Comparison of ENCODE assay signal across 10 cellular contexts in genomic region chrX:112147206-112147605, GRCh38.
DNase-seq lines count a peak whose midpoint lies in the region; ATAC-seq and TF ChIP-seq lines count a peak whose summit lies in the region.
"Had no signal": no experiment of that assay in that cellular context is flagged by ENCODE, and none has a peak within 500 bp of the region (broad histone marks: within the 10 kb centered on the region; RNA-seq: fewer than 3 reads in every experiment).

No MANE protein-coding gene starts in this region.

- no peaks in the 10 kb centered on the region for H3K4me1 ChIP-seq in SJCRH30
- H3K4me1 ChIP-seq: uterus had no signal

- peak; percentile 56 for TF ChIP-seq CTCF in AG10803 (conservative IDR thresholded peaks at IDR 0.05; ENCODE audit: low read length)

- H3K9me3 ChIP-seq in SJCRH30 (replicated peaks) = no peaks in the 10 kb centered on the region
- H3K9me3 ChIP-seq: uterus had no signal

- DNase-seq in AG10803 (ENCODE audit: low read depth) = peak; percentile 8
- peak; percentile 8 to 60 for DNase-seq in SJCRH30
- DNase-seq in iPS-NIHi7 (ENCODE audit: extremely low spot score) = peak; percentile 68
- no peak for DNase-seq in NCI-H2081 treated with DMSO at 0.1 percent for 48 hours (lab: John Stamatoyannopoulos, UW)
- no peak for DNase-seq in activated gamma-delta T cell treated with Interleukin-2 at 50 U/mL for 16 hours
- no peak for DNase-seq in EL
- DNase-seq: dermis blood vessel endothelial cell, uterus had no signal

- H3K36me3 ChIP-seq in SJCRH30 = no peaks in the 10 kb centered on the region
- H3K36me3 ChIP-seq: uterus had no signal

- ATAC-seq in GM21723 (IDR thresholded peaks at IDR 0.05; ENCODE audit: unreplicated experiment) (peak; percentile 52), HG03097 (IDR thresholded peaks at IDR 0.05; ENCODE audit: low FRiP score, unreplicated experiment) (no peak)

- H3K27ac ChIP-seq in SJCRH30 = no peak overlapping the region
- H3K27ac ChIP-seq: uterus had no signal

- H3K4me3 ChIP-seq in AG10803 (ENCODE audit: low read length) (no peak overlapping the region), SJCRH30 (no peak overlapping the region)
- H3K4me3 ChIP-seq: uterus had no signal

- H3K27me3 ChIP-seq in SJCRH30 = peaks cover 3% of the 10 kb centered on the region; the same call in 1 of the 2 replicates
- H3K27me3 ChIP-seq: uterus had no signal

Comparison
In these comparisons a context has a peak if more than half of its experiments do, and no peak if none do; other contexts are left out.
1. DNase-seq: peak in AG10803 (single experiment), SJCRH30 (2 of 2) and iPS-NIHi7 (single experiment); none in NCI-H2081 treated with DMSO at 0.1 percent for 48 hours (single experiment), activated gamma-delta T cell treated with Interleukin-2 at 50 U/mL for 16 hours (single experiment) and EL (single experiment).